17 cellular contexts compared by ENCODE assay signal in genomic region chr2:19617251-19617650, GRCh38.
"Had no signal": no experiment of that assay in that cellular context is flagged by ENCODE, and none has a peak within 500 bp of the region (broad histone marks: within the 10 kb centered on the region; RNA-seq: fewer than 3 reads in every experiment).

No MANE protein-coding gene starts in this region.

- H3K27me3 ChIP-seq: body of pancreas, esophagus muscularis mucosa, thyroid gland had no signal

- H3K4me1 ChIP-seq: body of pancreas, esophagus muscularis mucosa, lower lobe of right lung, thyroid gland had no signal

- ATAC-seq: activated naive CD4-positive, alpha-beta T cell treated with anti-CD3 and anti-CD28 coated beads, Interleukin-2, amount 50 U/mL, for 72 hours; body of pancreas; lower lobe of right lung; naive thymus-derived CD4-positive, alpha-beta T cell; right cardiac atrium had no signal

- H3K4me3 ChIP-seq: body of pancreas, esophagus muscularis mucosa, lower lobe of right lung, smooth muscle cell, thyroid gland had no signal

- H3K27ac ChIP-seq: body of pancreas, esophagus muscularis mucosa, lower lobe of right lung, thyroid gland had no signal

- DNase-seq: activated CD4-positive, alpha-beta T cell treated with anti-CD3 and anti-CD28 coated beads, Interleukin-2, amount 50 U/mL, for 1 hour; activated CD4-positive, CD25-positive, alpha-beta regulatory T cell; activated effector memory CD4-positive, alpha-beta T cell treated with anti-CD3 and anti-CD28 coated beads, Interleukin-2, amount 50 U/mL, for 16 hours; activated T-cell treated with anti-CD3 and anti-CD28 coated beads, Interleukin-2, amount 50 U/mL, for 1 hour; amniotic stem cell; body of pancreas; cerebellar nuclear complex; dermis blood vessel endothelial cell; endodermal cell; lower lobe of right lung; midbrain; naive thymus-derived CD4-positive, alpha-beta T cell; right cardiac atrium; thyroid gland had no signal

- H3K36me3 ChIP-seq: esophagus muscularis mucosa, lower lobe of right lung, thyroid gland had no signal
